Comparison of ENCODE assay signal across 8 cellular contexts in genomic region chr9:38622083-38622674, GRCh38. TPM values are rescaled to one million over a fixed set of nuclear protein-coding genes. Genes with fewer than 3 reads are reported as not detected.
DNase-seq lines count a peak whose midpoint lies in the region; ATAC-seq and TF ChIP-seq lines count a peak whose summit lies in the region.

No MANE protein-coding gene starts in this region.

- intact Hi-C loops in activated B cell treated with CpG ODN at 0.5 μM for 24 hours (cut with micrococcal nuclease) (no loop called here), prostate gland (cut with DNase I) (no loop called here)

- H3K27me3 ChIP-seq in HL-60 (ENCODE audit: insufficient read depth, poor library complexity, severe bottlenecking): no peaks in the 10 kb centered on the region
- H3K27me3 ChIP-seq in cardiac muscle cell: peaks cover 65% of the 10 kb centered on the region
- H3K27me3 ChIP-seq in prostate gland (replicated peaks; ENCODE audit: insufficient read depth): no peaks in the 10 kb centered on the region

- peak overlapping the region; percentile 99 for H3K27ac ChIP-seq in HL-60 (replicated peaks)
- H3K27ac ChIP-seq in cardiac muscle cell: no peak overlapping the region
- peak overlapping the region in 1 of 2 donors; percentile 78 for H3K27ac ChIP-seq in prostate gland

- peak overlapping the region; percentile 50 for H3K4me3 Mint-ChIP-seq in activated B cell treated with CpG ODN at 0.5 μM for 24 hours

- 9% methylated on average over 33 of the region's 46 CpGs for WGBS in prostate gland

- TF ChIP-seq POLR2A in prostate gland (IDR thresholded peaks at IDR 0.05): no peak

- H3K4me3 ChIP-seq in HL-60 (replicated peaks; ENCODE audit: insufficient read depth, low read length): peak overlapping the region; percentile 74
- peak overlapping the region; percentile 67 for H3K4me3 ChIP-seq in cardiac muscle cell
- peak overlapping the region; percentile 44 to 52 for H3K4me3 ChIP-seq in prostate gland

- H3K36me3 ChIP-seq in cardiac muscle cell (no peaks in the 10 kb centered on the region), prostate gland (no peaks in the 10 kb centered on the region)

- TF ChIP-seq CTCF in HL-60 (IDR thresholded peaks at IDR 0.05; ENCODE audit: insufficient read depth, low read length): no peak
- TF ChIP-seq CTCF in activated B cell treated with CpG ODN at 0.5 μM for 24 hours (IDR thresholded peaks at IDR 0.05): no peak
- no peak for TF ChIP-seq CTCF in cardiac muscle cell (IDR thresholded peaks at IDR 0.05; ENCODE audit: low read depth, low read length)
- no peak for TF ChIP-seq CTCF in prostate gland (IDR thresholded peaks at IDR 0.05)

- H3K9me3 ChIP-seq in cardiac muscle cell (ENCODE audit: low read depth): no peaks in the 10 kb centered on the region
- H3K9me3 ChIP-seq in prostate gland: no peaks in the 10 kb centered on the region

- no peak overlapping the region for H3K27ac Mint-ChIP-seq in activated B cell treated with CpG ODN at 0.5 μM for 24 hours

- in situ Hi-C loops in ACHN (cut with HindIII; ENCODE audit: low pct_ligation_motif_present, low pct_unique_long_range_greater_than_20kb, low sequenced_read_pairs): no loop called here

- POLR2A ChIA-PET in activated B cell treated with CpG ODN at 0.5 μM for 24 hours (lab: Charles Lee): no interaction called here

- peaks cover 39% of the 10 kb centered on the region for H3K27me3 Mint-ChIP-seq in activated B cell treated with CpG ODN at 0.5 μM for 24 hours

- peaks cover 8% of the 10 kb centered on the region for H3K9me3 Mint-ChIP-seq in activated B cell treated with CpG ODN at 0.5 μM for 24 hours

- DNase-seq in ACHN (peak; percentile 41), HL-60 (ENCODE audit: low read depth in 1 of 2, low spot score in 1 of 2) (peak in 1 of 2 experiments; percentile 67), activated B cell treated with CpG ODN at 0.5 μM for 24 hours (no peak), cardiac muscle cell (ENCODE audit: low read depth in 1 of 2, low spot score in 1 of 2) (peak in 1 of 2 donors; percentile 23), prostate gland (ENCODE audit: low spot score) (peak; percentile 16), midbrain (lab: John Stamatoyannopoulos, UW) (no peak)
- DNase-seq in NK-92 treated with Interleukin-12 subunit alpha and Interleukin-12 subunit beta, amount 100 ng/mL, for 24 hours (lab: John Stamatoyannopoulos, UW): no peak

- ATAC-seq in activated B cell treated with CpG ODN at 0.5 μM for 24 hours (ENCODE audit: low read depth) (no peak), GM18520 (IDR thresholded peaks at IDR 0.05; ENCODE audit: unreplicated experiment) (no peak)

- H3K4me1 Mint-ChIP-seq in activated B cell treated with CpG ODN at 0.5 μM for 24 hours: peaks cover 13% of the 10 kb centered on the region

- H3K4me1 ChIP-seq in cardiac muscle cell (ENCODE audit: low read depth): no peaks in the 10 kb centered on the region
- H3K4me1 ChIP-seq in prostate gland (replicated peaks): no peaks in the 10 kb centered on the region

- no peaks in the 10 kb centered on the region for H3K36me3 Mint-ChIP-seq in activated B cell treated with CpG ODN at 0.5 μM for 24 hours (ENCODE audit: low read depth)

- CTCF ChIA-PET in activated B cell treated with CpG ODN at 0.5 μM for 24 hours (lab: Charles Lee): no interaction called here

RNA-seq across cellular contexts. Expression of gene ANKRD18A, which starts 1.8 kb away (rescaled TPM):
- total RNA-seq in activated B cell treated with CpG ODN at 0.5 μM for 24 hours (not detected in 2 replicates), cardiac muscle cell (0.88 and 3.7 TPM in 2 replicates), prostate gland (10 to 100 TPM; 13.9 to 33.7 TPM)
- polyA plus RNA-seq in cardiac muscle cell: 5.0 and 10.3 TPM in 2 replicates

Comparison
In these comparisons a context has a peak if more than half of its experiments do, and no peak if none do; other contexts are left out.
1. DNase-seq: peak in ACHN (single experiment) and prostate gland (single experiment); none in activated B cell treated with CpG ODN at 0.5 μM for 24 hours (single experiment), midbrain (single experiment) and NK-92 treated with Interleukin-12 subunit alpha and Interleukin-12 subunit beta, amount 100 ng/mL, for 24 hours (single experiment).
2. Peak in every context shown above with its lines, with median percentiles within 50 percentile points of each other: H3K4me3 ChIP-seq.